Comparison of ENCODE assay signal across 8 cellular contexts in genomic region chr10:121900443-121901174, GRCh38. TPM values are rescaled to one million over a fixed set of nuclear protein-coding genes. Genes with fewer than 3 reads are reported as not detected.
A peak's percentile ranks its signal among the peaks of the same experiment; 100 is the strongest.
DNase-seq lines count a peak whose midpoint lies in the region; ATAC-seq and TF ChIP-seq lines count a peak whose summit lies in the region.

No MANE protein-coding gene starts in this region.

- H3K79me2 ChIP-seq in GM23338 (replicated peaks; ENCODE audit: insufficient read depth): no peaks in the 10 kb centered on the region
- no peaks in the 10 kb centered on the region for H3K79me2 ChIP-seq in SK-N-SH (ENCODE audit: insufficient read depth)
- H3K79me2 ChIP-seq in neural cell (replicated peaks; ENCODE audit: insufficient read depth, low read length): no peaks in the 10 kb centered on the region

- H3K27ac ChIP-seq in GM23338 (ENCODE audit: low read depth) (0 out of 2 replicates have a peak overlapping the region, but pooled peaks have one; percentile 11), SK-N-SH (ENCODE audit: low read depth in 2 of 2, low read length in 1 of 2) (no peak overlapping the region), neural cell (ENCODE audit: low read length) (no peak overlapping the region)

- 43% methylated on average over 10 of the region's 10 CpGs for WGBS in SK-N-SH (ENCODE audit: low lambda C conversion rate)

- no peaks in the 10 kb centered on the region for H3K27me3 ChIP-seq in GM23338 (ENCODE audit: insufficient read depth)
- H3K27me3 ChIP-seq in SK-N-SH (ENCODE audit: insufficient read depth): no peaks in the 10 kb centered on the region
- H3K27me3 ChIP-seq in neural cell (ENCODE audit: insufficient read depth, low read depth, low read length): no peaks in the 10 kb centered on the region

- H3K4me3 Mint-ChIP-seq in GM23338: no peak overlapping the region

- H3K9ac ChIP-seq in SK-N-SH (no peak overlapping the region), neural cell (ENCODE audit: low read length) (no peak overlapping the region)

- H3K27ac Mint-ChIP-seq in GM23338: peak overlapping the region; percentile 95

- peaks cover 5% of the 10 kb centered on the region; the same call in 1 of the 2 replicates for H3K36me3 ChIP-seq in GM23338 (ENCODE audit: insufficient read depth)
- H3K36me3 ChIP-seq in SK-N-SH (replicated peaks in 1 of 2; ENCODE audit: control insufficient read depth in 1 of 2, insufficient read depth in 2 of 2, low read length in 1 of 2): peaks cover 25 to 30% of the 10 kb centered on the region in 2 experiments
- no peaks in the 10 kb centered on the region for H3K36me3 ChIP-seq in neural cell (ENCODE audit: insufficient read depth, low read length)

- no peaks in the 10 kb centered on the region for H3K9me2 ChIP-seq in GM23338 (ENCODE audit: insufficient read depth)
- H3K9me2 ChIP-seq in SK-N-SH: no peaks in the 10 kb centered on the region
- H3K9me2 ChIP-seq in neural cell (ENCODE audit: insufficient read depth, low read length): no peaks in the 10 kb centered on the region

- H3F3A ChIP-seq in GM23338 (replicated peaks; ENCODE audit: low read depth): no peaks in the 10 kb centered on the region
- H3F3A ChIP-seq in SK-N-SH (replicated peaks; ENCODE audit: insufficient read depth): peaks cover 9% of the 10 kb centered on the region
- no peaks in the 10 kb centered on the region for H3F3A ChIP-seq in neural cell (ENCODE audit: insufficient read depth, low read length, poor library complexity, severe bottlenecking)

- TF ChIP-seq RAD21 in SK-N-SH (IDR thresholded peaks at IDR 0.05; ENCODE audit: low read length): peak; percentile 84
- peak; percentile 90 for TF ChIP-seq RAD21 in neural cell (conservative IDR thresholded peaks at IDR 0.05)

- no peak for TF ChIP-seq EP300 in SK-N-SH (IDR thresholded peaks at IDR 0.05; ENCODE audit: borderline replicate concordance in 1 of 2, low read depth in 1 of 2, low read length in 1 of 2)
- TF ChIP-seq EP300 in neural cell (conservative IDR thresholded peaks at IDR 0.05; ENCODE audit: poor library complexity, severe bottlenecking): no peak

- H3K36me3 Mint-ChIP-seq in GM23338 (ENCODE audit: low read depth): peaks cover 51% of the 10 kb centered on the region

- H3K9me3 Mint-ChIP-seq in GM23338: no peaks in the 10 kb centered on the region

- CTCF ChIA-PET in SK-N-SH (lab: Yijun Ruan, JAX): interaction anchor here (0.6 to 6.5 kb wide), 62 partner anchors 9 to 964 kb away, joined by 3 to 80 read pairs (median 4); partner anchors contain the start of genes ATE1, FGFR2 and NSMCE4A

- no peak overlapping the region for H3K4me2 ChIP-seq in GM23338
- no peak overlapping the region for H3K4me2 ChIP-seq in SK-N-SH
- H3K4me2 ChIP-seq in neural cell (ENCODE audit: low read length): no peak overlapping the region

- POLR2A ChIA-PET in SK-N-SH (lab: Yijun Ruan, JAX): interaction anchor here (1.0 kb wide), 1 partner anchor 27 kb away, joined by 4 read pairs; the partner anchor contains the start of gene ATE1

- peaks cover 14% of the 10 kb centered on the region for H3K4me1 Mint-ChIP-seq in GM23338

- H3K9me3 ChIP-seq in SK-N-SH (no peaks in the 10 kb centered on the region), neural cell (ENCODE audit: low read length) (no peaks in the 10 kb centered on the region)

- H3K27me3 Mint-ChIP-seq in GM23338 (ENCODE audit: insufficient read depth, low read depth, poor library complexity): peaks cover 3% of the 10 kb centered on the region

- ATAC-seq in GM23338: peak; percentile 92
- no peak for ATAC-seq in GM18502 (IDR thresholded peaks at IDR 0.05; ENCODE audit: poor library complexity, unreplicated experiment)

- no peak overlapping the region for H3K4me3 ChIP-seq in GM23338
- H3K4me3 ChIP-seq in SK-N-SH (ENCODE audit: low read depth in 2 of 2, low read length in 1 of 2): no peak overlapping the region
- H3K4me3 ChIP-seq in neural cell (ENCODE audit: low read length): no peak overlapping the region

- H4K20me1 ChIP-seq in GM23338 (replicated peaks; ENCODE audit: insufficient read depth) (no peaks in the 10 kb centered on the region), SK-N-SH (ENCODE audit: insufficient read depth) (no peaks in the 10 kb centered on the region), neural cell (ENCODE audit: insufficient read depth) (no peaks in the 10 kb centered on the region)

- H2AFZ ChIP-seq in GM23338 (no peak overlapping the region), SK-N-SH (ENCODE audit: low read depth) (no peak overlapping the region), neural cell (ENCODE audit: low read depth, low read length) (no peak overlapping the region)

- no peaks in the 10 kb centered on the region for H3K4me1 ChIP-seq in GM23338 (ENCODE audit: insufficient read depth)
- H3K4me1 ChIP-seq in SK-N-SH (ENCODE audit: control insufficient read depth in 1 of 2, insufficient read depth in 2 of 2, low read depth in 1 of 2, low read length in 1 of 2): no peaks in the 10 kb centered on the region; a peak in 2 of 4 replicates

- TF ChIP-seq CTCF in GM23338 (conservative IDR thresholded peaks at IDR 0.05; ENCODE audit: low read depth in 2 of 2): peak; percentile 73 to 95
- peak; percentile 87 for TF ChIP-seq CTCF in SK-N-SH (IDR thresholded peaks at IDR 0.05)
- TF ChIP-seq CTCF in neural cell (IDR thresholded peaks at IDR 0.05; ENCODE audit: poor library complexity, severe bottlenecking): peak; percentile 88

- peak; percentile 46 for DNase-seq in NCI-H1105 treated with DMSO at 0.1 percent for 48 hours (lab: John Stamatoyannopoulos, UW)
- DNase-seq in NCI-H1105 (lab: John Stamatoyannopoulos, UW): no peak
- DNase-seq in GM23338 (ENCODE audit: low spot score): peak; percentile 90
- DNase-seq in MV-4-11 (lab: John Stamatoyannopoulos, UW): peak; percentile 53
- DNase-seq in SK-N-SH: peak; percentile 65
- DNase-seq in fibroblast of gingiva (ENCODE audit: low read depth): peak; percentile 64

TF ChIP-seq in GM23338, 12 proteins besides CTCF, POLR2A, EP300 and RAD21 (continues in another document):
- TF ChIP-seq CREB1 (CRISPR knock-in tag; IDR thresholded peaks at IDR 0.05; ENCODE audit: low read depth) (no peak), ZNF114 (CRISPR knock-in tag; IDR thresholded peaks at IDR 0.05) (no peak), POLR2AphosphoS5 (IDR thresholded peaks at IDR 0.05; ENCODE audit: low read depth) (no peak)

TF ChIP-seq in SK-N-SH, 30 proteins besides CTCF, POLR2A, EP300 and RAD21:
- TF ChIP-seq TEAD4 (IDR thresholded peaks at IDR 0.05; ENCODE audit: borderline replicate concordance, insufficient read depth) (no peak), SMC3 (IDR thresholded peaks at IDR 0.05; ENCODE audit: low read depth, low read length) (peak; percentile 59; the same call in 1 of the 2 replicates), TCF12 (IDR thresholded peaks at IDR 0.05) (peak; percentile 10; the same call in 1 of the 2 replicates)

TF ChIP-seq in neural cell, 6 proteins besides CTCF, POLR2A, EP300 and RAD21:
- TF ChIP-seq POLR2AphosphoS5 (IDR thresholded peaks at IDR 0.05) (no peak), SMC3 (conservative IDR thresholded peaks at IDR 0.05; ENCODE audit: poor library complexity) (peak; percentile 93)

RNA-seq across cellular contexts. Expression of gene ATE1, which starts 27.2 kb away (rescaled TPM):
- 24.5 and 26.1 TPM in 2 replicates for total RNA-seq in GM23338 (2014; rRNA removed; shearing (Covaris generic))
- polyA plus RNA-seq in GM23338 (2016; fragmentation: Nextera tagmentation; extraction: Ambion mirVana) (17.4 and 20.4 TPM in 2 replicates), SK-N-SH (2012; rRNA removed) (6.3 and 7.2 TPM in 2 replicates), neural cell (17.5 and 23.7 TPM in 2 replicates)
- 9.7 and 11.3 TPM in 2 replicates for polyA plus RNA-seq in SK-N-SH (2012; cell fraction: cytosol; rRNA removed)
- 4.2 and 10.4 TPM in 2 replicates for polyA plus RNA-seq in SK-N-SH (2012; cell fraction: nucleus; rRNA removed)
- 64.0 and 66.3 TPM in 2 replicates for polyA minus RNA-seq in neural cell
